Comparison of ENCODE assay signal across 18 cellular contexts in the genomic region with DNA sequence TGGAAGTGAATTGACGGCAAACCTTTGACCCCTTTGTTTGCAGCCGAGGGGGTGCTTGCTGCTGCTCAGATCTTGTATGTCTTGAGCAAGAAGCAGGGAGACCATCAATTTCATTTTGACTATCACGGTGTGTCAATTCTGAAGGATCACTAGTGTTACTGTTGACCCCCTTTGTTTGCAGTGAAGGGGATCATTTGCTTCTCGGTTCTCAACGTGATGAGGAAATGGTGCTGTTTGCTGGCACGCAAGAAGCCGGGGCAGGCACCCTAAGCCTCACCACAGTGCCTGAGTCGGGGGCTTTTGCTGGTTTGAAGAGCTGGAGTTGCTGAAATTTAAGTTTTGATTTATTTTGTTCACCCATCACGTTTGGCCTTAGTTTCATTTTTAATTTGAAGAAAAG. TPM values are rescaled to one million over a fixed set of nuclear protein-coding genes. Genes with fewer than 3 reads are reported as not detected.
DNase-seq lines count a peak whose midpoint lies in the region; ATAC-seq, FAIRE-seq and TF ChIP-seq lines count a peak whose summit lies in the region.
"Had no signal": no experiment of that assay in that cellular context is flagged by ENCODE, and none has a peak within 500 bp of the region (broad histone marks: within the 10 kb centered on the region; RNA-seq: fewer than 3 reads in every experiment).

No MANE protein-coding gene starts in this region.

- TF ChIP-seq EP300 in GM12878 (IDR thresholded peaks at IDR 0.05; ENCODE audit: borderline replicate concordance in 1 of 2, control insufficient read depth in 1 of 2, low read depth in 2 of 2, low read length in 2 of 2) = no peak

- H3K4me3 ChIP-seq in CD8-positive, alpha-beta memory T cell (ENCODE audit: low read length) = no peak overlapping the region
- H3K4me3 ChIP-seq in GM23338 (peak overlapping the region; percentile 57), GM12878 (peak overlapping the region; percentile 47), neural progenitor cell (peak overlapping the region; percentile 16)
- H3K4me3 ChIP-seq: right atrium auricular region had no signal

- peak overlapping the region in 5 of 7 donors; percentile 4 to 47 (median 15) for H3K4me3 Mint-ChIP-seq in CD8-positive, alpha-beta memory T cell
- H3K4me3 Mint-ChIP-seq in GM23338 (peak overlapping the region; percentile 49), neural progenitor cell (no peak overlapping the region)

- 7% methylated on average over 9 of the region's 9 CpGs for WGBS in GM12878 (ENCODE audit: insufficient coverage, insufficient replicate concordance, low lambda C conversion rate, missing lambda C conversion rate)

- H3K79me2 ChIP-seq in GM23338 (replicated peaks; ENCODE audit: insufficient read depth) (peaks cover 100% of the 10 kb centered on the region), GM12878 (ENCODE audit: control insufficient read depth, insufficient read depth, low read length) (peaks cover 100% of the 10 kb centered on the region), neural progenitor cell (ENCODE audit: low read depth) (peaks cover 100% of the 10 kb centered on the region)

- H3K27ac Mint-ChIP-seq in CD8-positive, alpha-beta memory T cell = peak overlapping the region in 4 of 8 donors; percentile 52 to 82 (median 58)
- H3K27ac Mint-ChIP-seq in GM23338 (no peak overlapping the region), neural progenitor cell (no peak overlapping the region)
- H3K27ac Mint-ChIP-seq: T-helper 2 cell treated with Interferon-gamma antibody and Interleukin-4, amounts not matched to agents 5 μg/mL and 100 μg/mL, for 36 hours had no signal

- no peaks in the 10 kb centered on the region for H3K9me3 Mint-ChIP-seq in CD8-positive, alpha-beta memory T cell
- no peaks in the 10 kb centered on the region for H3K9me3 Mint-ChIP-seq in GM23338
- H3K9me3 Mint-ChIP-seq in neural progenitor cell = no peaks in the 10 kb centered on the region
- H3K9me3 Mint-ChIP-seq: naive thymus-derived CD8-positive, alpha-beta T cell; T-helper 2 cell treated with Interferon-gamma antibody and Interleukin-4, amounts not matched to agents 5 μg/mL and 100 μg/mL, for 36 hours had no signal

- CTCF ChIA-PET in CD8-positive, alpha-beta memory T cell (lab: Charles Lee) = interaction anchor here (0.6 to 2.3 kb wide), 2 partner anchors 53 to 139 kb away, joined by 3 to 7 read pairs; no protein-coding TSS in a partner anchor
- CTCF ChIA-PET in GM12878 (lab: Yijun Ruan, JAX) = interaction anchor here (0.9 to 3.8 kb wide), 6 partner anchors 8 to 143 kb away, joined by 3 to 31 read pairs (median 3); a partner anchor contains a TSS

- BruUV-seq in GM12878 (replicated peaks; lab: Mats Ljungman, UMichigan) = no TSS peak

- TF ChIP-seq CTCF in GM23338 (conservative IDR thresholded peaks at IDR 0.05; ENCODE audit: low read depth in 2 of 2) (no peak), GM12878 (IDR thresholded peaks at IDR 0.05 in 2 of 3, conservative IDR thresholded peaks at IDR 0.05 in 1 of 3; ENCODE audit: control insufficient read depth in 2 of 3, extremely low read depth in 1 of 3, insufficient read depth in 1 of 3, low read depth in 3 of 3, low read length in 3 of 3) (no peak), neural progenitor cell (IDR thresholded peaks at IDR 0.05) (no peak)

- H3K4me2 ChIP-seq in GM23338 (peak overlapping the region; percentile 89), GM12878 (ENCODE audit: control insufficient read depth, insufficient read depth) (peak overlapping the region; percentile 53), neural progenitor cell (peak overlapping the region; percentile 86)

- SMC1A ChIA-PET in GM12878 (lab: Charles Lee; ENCODE audit: uncharacterized antibody, unreplicated experiment) = interaction anchor here (0.7 to 5.8 kb wide), 8 partner anchors 7 to 114 kb away, joined by 3 to 51 read pairs (median 6); a partner anchor contains a TSS

- peaks cover 4% of the 10 kb centered on the region for H3K36me3 ChIP-seq in CD8-positive, alpha-beta memory T cell (ENCODE audit: insufficient read depth, low read length)
- H3K36me3 ChIP-seq in GM23338 (ENCODE audit: insufficient read depth) (no peaks in the 10 kb centered on the region; the same call in 1 of the 2 replicates), GM12878 (ENCODE audit: control insufficient read depth in 2 of 2, insufficient read depth in 2 of 2, low read length in 1 of 2) (peaks cover 8 to 19% of the 10 kb centered on the region in 2 experiments), neural progenitor cell (peaks cover 36% of the 10 kb centered on the region)

- peaks cover 76% of the 10 kb centered on the region for H3K4me1 ChIP-seq in CD8-positive, alpha-beta memory T cell (ENCODE audit: insufficient read depth, low read length)
- H3K4me1 ChIP-seq in GM23338 (ENCODE audit: insufficient read depth) (peaks cover 61% of the 10 kb centered on the region), GM12878 (ENCODE audit: control insufficient read depth, insufficient read depth, low read length) (peaks cover 10% of the 10 kb centered on the region), neural progenitor cell (peaks cover 87% of the 10 kb centered on the region)

- peak; percentile 44 for FAIRE-seq in GM12878 (lab: Jason Lieb, UNC)

- POLR2A ChIA-PET in CD8-positive, alpha-beta memory T cell (lab: Charles Lee) = no interaction called here
- POLR2A ChIA-PET in GM12878 (lab: Charles Lee) = interaction anchor here (1.1 to 4.3 kb wide), 4 partner anchors 9 to 62 kb away, joined by 3 to 21 read pairs (median 6); no protein-coding TSS in a partner anchor

- H3K36me3 Mint-ChIP-seq in CD8-positive, alpha-beta memory T cell = peaks cover 9 to 37% (median 12%) of the 10 kb centered on the region in 3 donors
- H3K36me3 Mint-ChIP-seq in GM23338 (ENCODE audit: low read depth) = peaks cover 53% of the 10 kb centered on the region
- peaks cover 16% of the 10 kb centered on the region for H3K36me3 Mint-ChIP-seq in neural progenitor cell

- H4K20me1 ChIP-seq in GM23338 (replicated peaks; ENCODE audit: insufficient read depth) = peaks cover 94% of the 10 kb centered on the region
- peaks cover 3% of the 10 kb centered on the region; the same call in 1 of the 2 replicates for H4K20me1 ChIP-seq in GM12878 (ENCODE audit: control insufficient read depth, insufficient read depth)
- H4K20me1 ChIP-seq in neural progenitor cell (ENCODE audit: low read depth) = peaks cover 100% of the 10 kb centered on the region

- no peak for DNase-seq in CD8-positive, alpha-beta memory T cell
- DNase-seq in GM23338 (ENCODE audit: low spot score) = peak; percentile 34
- DNase-seq in GM12878 (ENCODE audit: low read depth, low spot score) = no peak
- DNase-seq in neural progenitor cell (ENCODE audit: low spot score) = peak; percentile 39
- DNase-seq in RPMI8226 = no peak
- no peak for DNase-seq in activated gamma-delta T cell (lab: John Stamatoyannopoulos, UW)
- DNase-seq: activated naive CD4-positive, alpha-beta T cell treated with Interleukin-2 at 50 U/mL for 16 hours; islet precursor cell; naive thymus-derived CD8-positive, alpha-beta T cell; NCI-H1436; NCI-H226; SIG-M5; stimulated activated CD4-positive, alpha-beta T cell treated with anti-CD3 and anti-CD28 coated beads, Interleukin-4, amount 100 ng/mL, for 24 hours; stimulated activated CD8-positive, alpha-beta memory T cell treated with anti-CD3 and anti-CD28 coated beads, Interleukin-4, amount 100 ng/mL, for 48 hours had no signal

- no peak for TF ChIP-seq RAD21 in GM12878 (IDR thresholded peaks at IDR 0.05; ENCODE audit: insufficient read depth, low read depth, low read length)

- H3K9me2 ChIP-seq in GM23338 (ENCODE audit: insufficient read depth) = no peaks in the 10 kb centered on the region

- RAD21 ChIA-PET in GM12878 (lab: Charles Lee; ENCODE audit: unreplicated experiment) = interaction anchor here (4.2 to 6.2 kb wide), 2 partner anchors 8 to 38 kb away, joined by 35 to 42 read pairs; a partner anchor contains a TSS

- H2AFZ ChIP-seq in GM23338 (no peak overlapping the region), GM12878 (ENCODE audit: control insufficient read depth, low read depth, low read length) (no peak overlapping the region), neural progenitor cell (replicated peaks) (no peak overlapping the region)

- H3K9ac ChIP-seq in GM12878 (ENCODE audit: control insufficient read depth, insufficient read depth, low read length) (no peak overlapping the region; the same call in 1 of the 2 replicates), neural progenitor cell (no peak overlapping the region)

- H3K9me3 ChIP-seq in CD8-positive, alpha-beta memory T cell (ENCODE audit: low read length) = no peaks in the 10 kb centered on the region
- H3K9me3 ChIP-seq in GM12878 (replicated peaks; ENCODE audit: control insufficient read depth, insufficient read depth, low read length) = no peaks in the 10 kb centered on the region
- H3K9me3 ChIP-seq in neural progenitor cell (ENCODE audit: low read depth) = no peaks in the 10 kb centered on the region
- H3K9me3 ChIP-seq: right atrium auricular region had no signal

- in situ Hi-C loops in GM12878 (cut with MboI) = no loop called here

- no peak overlapping the region for H3K27ac ChIP-seq in CD8-positive, alpha-beta memory T cell (ENCODE audit: low read depth, low read length)
- H3K27ac ChIP-seq in GM23338 (ENCODE audit: low read depth) (peak overlapping the region; percentile 18), GM12878 (ENCODE audit: control insufficient read depth, insufficient read depth) (peak overlapping the region; percentile 23; the same call in 1 of the 2 replicates), neural progenitor cell (no peak overlapping the region)
- H3K27ac ChIP-seq: right atrium auricular region had no signal

- no peaks in the 10 kb centered on the region for H3F3A ChIP-seq in GM23338 (replicated peaks; ENCODE audit: low read depth)
- H3F3A ChIP-seq in neural progenitor cell (ENCODE audit: low read depth) = peaks cover 16% of the 10 kb centered on the region

- no peak for TF ChIP-seq POLR2A in GM12878 (IDR thresholded peaks at IDR 0.05; ENCODE audit: low read depth, low read length)

- H3K27me3 ChIP-seq in CD8-positive, alpha-beta memory T cell (ENCODE audit: insufficient read depth, low read length, poor library complexity, severe bottlenecking) = no peaks in the 10 kb centered on the region
- no peaks in the 10 kb centered on the region for H3K27me3 ChIP-seq in GM23338 (ENCODE audit: insufficient read depth)
- no peaks in the 10 kb centered on the region for H3K27me3 ChIP-seq in GM12878 (replicated peaks in 1 of 2; ENCODE audit: control insufficient read depth in 2 of 2, insufficient read depth in 2 of 2, low read length in 1 of 2)
- no peaks in the 10 kb centered on the region for H3K27me3 ChIP-seq in neural progenitor cell
- H3K27me3 ChIP-seq: right atrium auricular region had no signal

- intact Hi-C loops in GM12878 (cut with micrococcal nuclease; ENCODE audit: unreplicated experiment) = no loop called here

- ATAC-seq in GM23338 = peak; percentile 73
- ATAC-seq in GM12878 = peak; percentile 32
- ATAC-seq in GM18909 (IDR thresholded peaks at IDR 0.05; ENCODE audit: poor library complexity, unreplicated experiment) = no peak
- ATAC-seq: activated CD4-positive, CD25-positive, alpha-beta regulatory T cell treated with anti-CD3 and anti-CD28 coated beads, Interleukin-2, amount 50 U/mL, for 24 hours; naive thymus-derived CD8-positive, alpha-beta T cell had no signal

- peaks cover 91 to 100% (median 97%) of the 10 kb centered on the region in 3 donors for H3K4me1 Mint-ChIP-seq in CD8-positive, alpha-beta memory T cell
- H3K4me1 Mint-ChIP-seq in GM23338 (peaks cover 66% of the 10 kb centered on the region), neural progenitor cell (peaks cover 72% of the 10 kb centered on the region)

- H3K27me3 Mint-ChIP-seq in CD8-positive, alpha-beta memory T cell = no peaks in the 10 kb centered on the region
- H3K27me3 Mint-ChIP-seq in GM23338 (ENCODE audit: insufficient read depth, low read depth, poor library complexity) = no peaks in the 10 kb centered on the region
- H3K27me3 Mint-ChIP-seq in neural progenitor cell (ENCODE audit: insufficient read depth, low read depth) = no peaks in the 10 kb centered on the region
- H3K27me3 Mint-ChIP-seq: naive thymus-derived CD8-positive, alpha-beta T cell had no signal

RNA-seq across cellular contexts. Expression of a gene that starts 7.5 kb away (rescaled TPM):
- total RNA-seq in CD8-positive, alpha-beta memory T cell = 10 to 100 TPM; 53.9 to 54.0 TPM
- polyA plus RNA-seq in CD8-positive, alpha-beta memory T cell = 10.7 TPM
- total RNA-seq in GM23338 (2014; rRNA removed; shearing (Covaris generic)) = 68.3 and 84.0 TPM in 2 replicates
- 20.6 and 20.8 TPM in 2 replicates for polyA plus RNA-seq in GM23338 (2016; fragmentation: Nextera tagmentation; extraction: Ambion mirVana)
- total RNA-seq in GM12878 (2013; cell fraction: nucleolus; rRNA removed) = 214 and 247 TPM in 2 replicates
- 62.5 and 63.2 TPM in 2 replicates for total RNA-seq in GM12878 (2014; rRNA removed)
- 44.4 and 47.3 TPM in 2 replicates for total RNA-seq in GM12878 (2014; rRNA removed; fragmentation: Illumina TruSeq; extraction: Trizol)
- 47.8 and 51.6 TPM in 2 replicates for total RNA-seq in GM12878 (2021)
- 8.2 TPM for polyA plus RNA-seq in GM12878 (2011; ENCODE audit: low read depth)
- polyA plus RNA-seq in GM12878 (2011; rRNA removed) = 25.6 and 31.2 TPM in 2 replicates
- 32.2 and 32.8 TPM in 2 replicates for polyA plus RNA-seq in GM12878 (2011; cell fraction: cytosol; rRNA removed)
- 43.3 and 43.7 TPM in 2 replicates for polyA plus RNA-seq in GM12878 (2011; cell fraction: nucleus; rRNA removed)
- polyA plus RNA-seq in GM12878 (2012) = 14.8 and 17.7 TPM in 2 replicates
- 11.3 and 15.6 TPM in 2 replicates for polyA plus RNA-seq in GM12878 (2014; fragmentation: Illumina TruSeq; extraction: Trizol)
- 1 to 10 TPM; 3.1 to 3.6 TPM for polyA plus RNA-seq in GM12878 (2014; fragmentation: Nextera tagmentation; extraction: Ambion mirVana)
- 26.7 and 27.0 TPM in 2 replicates for polyA plus RNA-seq in GM12878 (2014; rRNA removed)
- polyA plus RNA-seq in GM12878 (2016; fragmentation: Nextera tagmentation; extraction: Ambion mirVana) = 10 to 100 TPM; 25.1 to 26.4 TPM
- polyA minus RNA-seq in GM12878 (2011; rRNA and poly(A)+ RNA removed) = 141 and 217 TPM in 2 replicates
- 43.8 and 44.7 TPM in 2 replicates for polyA minus RNA-seq in GM12878 (2011; cell fraction: cytosol; rRNA and poly(A)+ RNA removed)
- polyA minus RNA-seq in GM12878 (2011; cell fraction: nucleus; rRNA and poly(A)+ RNA removed) = 156 and 252 TPM in 2 replicates
- 66.9 and 83.7 TPM in 2 replicates for total RNA-seq in neural progenitor cell (ENCODE audit: low replicate concordance)

RNA-seq across cellular contexts. Expression of a gene that starts 44.1 kb away (rescaled TPM):
- total RNA-seq in CD8-positive, alpha-beta memory T cell = under 1 TPM; 0.09 to 0.13 TPM
- 0.49 TPM for polyA plus RNA-seq in CD8-positive, alpha-beta memory T cell
- total RNA-seq in GM23338 (2014; rRNA removed; shearing (Covaris generic)) = 0.50 and 0.94 TPM in 2 replicates
- 1.5 and 1.6 TPM in 2 replicates for polyA plus RNA-seq in GM23338 (2016; fragmentation: Nextera tagmentation; extraction: Ambion mirVana)
- total RNA-seq in GM12878 (2013; cell fraction: nucleolus; rRNA removed) = 2.3 and 3.2 TPM in 2 replicates
- total RNA-seq in GM12878 (2014; rRNA removed) = 0.17 and 0.22 TPM in 2 replicates
- 0.09 and 0.13 TPM in 2 replicates for total RNA-seq in GM12878 (2014; rRNA removed; fragmentation: Illumina TruSeq; extraction: Trizol)
- total RNA-seq in GM12878 (2021) = not detected in 2 replicates
- polyA plus RNA-seq in GM12878 (2011; ENCODE audit: low read depth) = 0.39 TPM
- polyA plus RNA-seq in GM12878 (2011; rRNA removed) = 0.57 and 0.95 TPM in 2 replicates
- 0.18 and 0.27 TPM in 2 replicates for polyA plus RNA-seq in GM12878 (2011; cell fraction: cytosol; rRNA removed)
- 0.44 and 0.76 TPM in 2 replicates for polyA plus RNA-seq in GM12878 (2011; cell fraction: nucleus; rRNA removed)
- polyA plus RNA-seq in GM12878 (2012) = 0.48 and 0.62 TPM in 2 replicates
- 0.26 and 0.52 TPM in 2 replicates for polyA plus RNA-seq in GM12878 (2014; fragmentation: Illumina TruSeq; extraction: Trizol)
- polyA plus RNA-seq in GM12878 (2014; fragmentation: Nextera tagmentation; extraction: Ambion mirVana) = under 1 TPM; 0.15 to 0.45 TPM
- polyA plus RNA-seq in GM12878 (2014; rRNA removed) = 0.08 and 0.26 TPM in 2 replicates
- 1 to 10 TPM; 2.1 to 2.2 TPM for polyA plus RNA-seq in GM12878 (2016; fragmentation: Nextera tagmentation; extraction: Ambion mirVana)
- 0.36 and 0.88 TPM in 2 replicates for polyA minus RNA-seq in GM12878 (2011; rRNA and poly(A)+ RNA removed)
- polyA minus RNA-seq in GM12878 (2011; cell fraction: cytosol; rRNA and poly(A)+ RNA removed) = not detected in 2 replicates
- 0.38 TPM in 1 of 2 replicates, not detected in the other for polyA minus RNA-seq in GM12878 (2011; cell fraction: nucleus; rRNA and poly(A)+ RNA removed)
- total RNA-seq in neural progenitor cell (ENCODE audit: low replicate concordance) = 0.28 and 0.56 TPM in 2 replicates

Comparison
In these comparisons a context has a peak if more than half of its experiments do, and no peak if none do; other contexts are left out.
1. DNase-seq: peak in GM23338 (single experiment) and neural progenitor cell (single experiment); none in CD8-positive, alpha-beta memory T cell (0 of 5), GM12878 (single experiment), RPMI8226 (single experiment) and activated gamma-delta T cell (single experiment).
2. H3K27ac ChIP-seq: peak in GM23338 (single experiment) and GM12878 (single experiment); none in CD8-positive, alpha-beta memory T cell (single experiment) and neural progenitor cell (single experiment).
3. Peak in every context shown above with its lines, with median percentiles within 50 percentile points of each other: H3K4me2 ChIP-seq.